9 cellular contexts compared by ENCODE assay signal in the genomic region with DNA sequence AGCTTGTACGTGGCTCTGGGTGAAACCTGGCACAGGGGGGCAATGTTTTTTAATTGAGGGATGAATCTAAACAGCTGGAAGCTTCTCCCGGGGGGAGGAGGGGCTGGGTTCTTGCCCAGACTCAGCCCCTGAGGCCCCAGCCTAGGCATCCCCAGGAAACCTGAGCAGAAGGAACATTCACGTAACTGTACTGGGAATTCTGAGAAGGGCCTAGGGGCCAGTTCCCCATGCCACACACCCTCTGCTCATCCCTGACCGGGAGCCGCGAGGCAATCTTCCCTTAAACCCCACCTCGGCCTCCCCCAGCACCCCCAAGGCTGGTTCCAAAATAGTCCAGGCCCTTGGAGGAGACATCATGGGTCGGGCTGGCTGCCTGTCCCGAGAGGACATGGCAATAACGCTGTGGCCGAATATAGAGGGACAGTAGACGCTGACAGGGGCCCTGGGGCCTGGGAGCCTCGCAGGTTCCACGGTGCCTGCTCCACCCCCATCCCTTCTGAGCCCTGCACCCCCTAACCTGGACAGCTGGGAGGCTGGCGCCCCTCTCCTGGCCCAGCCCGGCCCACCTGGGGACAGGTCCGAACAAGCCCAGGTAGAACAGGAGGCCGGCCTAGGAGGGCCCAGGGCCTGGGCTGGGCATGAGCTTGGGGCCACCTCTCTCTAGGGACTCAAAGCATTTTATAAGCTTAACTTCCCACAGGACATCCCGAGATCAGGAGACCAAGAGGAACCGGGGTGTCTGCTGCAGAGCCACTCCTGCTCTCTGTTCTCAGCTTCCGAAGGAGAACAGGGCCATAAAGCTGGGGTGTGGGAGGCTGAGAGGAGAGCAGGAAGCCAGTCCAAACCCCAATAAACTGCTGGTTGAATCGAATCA.
A peak's percentile ranks its signal among the peaks of the same experiment; 100 is the strongest.
DNase-seq lines count a peak whose midpoint lies in the region; ATAC-seq and TF ChIP-seq lines count a peak whose summit lies in the region.
"Had no signal": no experiment of that assay in that cellular context is flagged by ENCODE, and none has a peak within 500 bp of the region (broad histone marks: within the 10 kb centered on the region; RNA-seq: fewer than 3 reads in every experiment).

No MANE protein-coding gene starts in this region.

- peak overlapping the region; percentile 16 for H3K27ac Mint-ChIP-seq in Caco-2 (ENCODE audit: unreplicated experiment)
- H3K27ac Mint-ChIP-seq in activated CD8-positive, alpha-beta T cell treated with anti-CD3 and anti-CD28 coated beads, Interleukin-2, amount 10 ng/mL, durations not matched to agents 7 days and 5 days: no peak overlapping the region
- H3K27ac Mint-ChIP-seq: T-helper 1 cell treated with Interleukin-12 subunit alpha and Interleukin-12 subunit beta and Interleukin-4 antibody, amounts not matched to agents 30 μg/mL and 1 μg/mL, for 36 hours had no signal

- no peaks in the 10 kb centered on the region for H3K9me3 ChIP-seq in Caco-2
- no peaks in the 10 kb centered on the region for H3K9me3 ChIP-seq in SJCRH30 (replicated peaks)
- H3K9me3 ChIP-seq in cardiac muscle cell (ENCODE audit: low read depth): no peaks in the 10 kb centered on the region
- H3K9me3 ChIP-seq in psoas muscle: no peaks in the 10 kb centered on the region

- H3K27me3 Mint-ChIP-seq in Caco-2 (ENCODE audit: insufficient read depth, unreplicated experiment): no peaks in the 10 kb centered on the region
- no peaks in the 10 kb centered on the region for H3K27me3 Mint-ChIP-seq in activated CD8-positive, alpha-beta T cell treated with anti-CD3 and anti-CD28 coated beads, Interleukin-2, amount 10 ng/mL, durations not matched to agents 7 days and 5 days (ENCODE audit: low read depth)

- H3K4me3 ChIP-seq in Caco-2 (ENCODE audit: low read depth, low read length) (no peak overlapping the region), SJCRH30 (peak overlapping the region; percentile 25), cardiac muscle cell (no peak overlapping the region), psoas muscle (peak overlapping the region; percentile 48)

- DNase-seq in Caco-2 (peak in 1 of 2 experiments; percentile 46), SJCRH30 (peak; percentile 69 to 81), cardiac muscle cell (ENCODE audit: low read depth in 1 of 2, low spot score in 1 of 2) (no peak), psoas muscle (peak; percentile 47 to 65), HEK293T (ENCODE audit: extremely low spot score) (no peak), KG1 (lab: John Stamatoyannopoulos, UW) (no peak)
- DNase-seq in activated CD8-positive, alpha-beta T cell treated with anti-CD3 and anti-CD28 coated beads, Interleukin-2, amount 10 ng/mL, durations not matched to agents 7 days and 5 days: no peak

- POLR2A ChIA-PET in Caco-2 (lab: Charles Lee): interaction anchor here (0.8 to 2.8 kb wide), 5 partner anchors 18 to 97 kb away, joined by 3 to 42 read pairs (median 4); a partner anchor contains a TSS
- POLR2A ChIA-PET in HEK293T (lab: Yijun Ruan, JAX): interaction anchor here (1.0 to 6.1 kb wide), 6 partner anchors 18 to 97 kb away, joined by 3 to 93 read pairs (median 4); a partner anchor contains a TSS
- POLR2A ChIA-PET in activated CD8-positive, alpha-beta T cell treated with anti-CD3 and anti-CD28 coated beads, Interleukin-2, amount 10 ng/mL, durations not matched to agents 7 days and 5 days (lab: Charles Lee): interaction anchor here (1.1 to 13.9 kb wide), 2 partner anchors 84 to 97 kb away, joined by 4 to 163 read pairs; a partner anchor contains a TSS

- H3K4me1 ChIP-seq in Caco-2 (peaks cover 31% of the 10 kb centered on the region), SJCRH30 (peaks cover 57% of the 10 kb centered on the region), cardiac muscle cell (ENCODE audit: low read depth) (peaks cover 45% of the 10 kb centered on the region), psoas muscle (peaks cover 87% of the 10 kb centered on the region)

- 30 to 37% (median 30%) methylated on average over 22 of the region's 22 CpGs for WGBS in psoas muscle, 3 donors

- CTCF ChIA-PET in Caco-2 (lab: Charles Lee): interaction anchor here (0.7 to 3.7 kb wide), 21 partner anchors 7 to 166 kb away, joined by 3 to 84 read pairs (median 4); a partner anchor contains a TSS
- CTCF ChIA-PET in HEK293T (lab: Yijun Ruan, JAX): interaction anchor here (0.5 to 3.5 kb wide), 13 partner anchors 8 to 275 kb away, joined by 3 to 62 read pairs (median 3); a partner anchor contains a TSS
- CTCF ChIA-PET in activated CD8-positive, alpha-beta T cell treated with anti-CD3 and anti-CD28 coated beads, Interleukin-2, amount 10 ng/mL, durations not matched to agents 7 days and 5 days (lab: Charles Lee): interaction anchor here (0.8 to 15.6 kb wide), 9 partner anchors 8 to 97 kb away, joined by 3 to 351 read pairs (median 5); a partner anchor contains a TSS

- no TSS peak for BruUV-seq in Caco-2 (replicated peaks; lab: Mats Ljungman, UMichigan)

- H3K27me3 ChIP-seq in Caco-2 (replicated peaks; ENCODE audit: control insufficient read depth, insufficient read depth, low read length) (no peaks in the 10 kb centered on the region), SJCRH30 (no peaks in the 10 kb centered on the region), cardiac muscle cell (no peaks in the 10 kb centered on the region), psoas muscle (ENCODE audit: insufficient read depth in 3 of 3, low read length in 2 of 3) (no peaks in the 10 kb centered on the region)

- no peak overlapping the region for H3K4me3 Mint-ChIP-seq in Caco-2 (ENCODE audit: unreplicated experiment)
- H3K4me3 Mint-ChIP-seq in activated CD8-positive, alpha-beta T cell treated with anti-CD3 and anti-CD28 coated beads, Interleukin-2, amount 10 ng/mL, durations not matched to agents 7 days and 5 days: no peak overlapping the region
- H3K4me3 Mint-ChIP-seq: T-helper 1 cell treated with Interleukin-12 subunit alpha and Interleukin-12 subunit beta and Interleukin-4 antibody, amounts not matched to agents 30 μg/mL and 1 μg/mL, for 36 hours had no signal

- TF ChIP-seq CTCF in Caco-2 (IDR thresholded peaks at IDR 0.05; ENCODE audit: insufficient read depth in 1 of 2, low read depth in 1 of 2, low read length in 1 of 2, severe bottlenecking in 1 of 2, unreplicated experiment in 1 of 2): no peak
- TF ChIP-seq CTCF in cardiac muscle cell (IDR thresholded peaks at IDR 0.05; ENCODE audit: low read depth, low read length): no peak
- no peak for TF ChIP-seq CTCF in psoas muscle (IDR thresholded peaks at IDR 0.05)

- intact Hi-C loops in Caco-2 (cut with micrococcal nuclease; ENCODE audit: unreplicated experiment) (loop anchor here (1.0 to 2.0 kb wide), 5 partner anchors 44 to 166 kb away; no protein-coding TSS in a partner anchor), psoas muscle (cut with DNase I) (loop anchor here in 1 of 2 donors (2.0 kb wide), 1 partner anchor 97 kb away; no protein-coding TSS in a partner anchor)

- no peaks in the 10 kb centered on the region for H3K9me3 Mint-ChIP-seq in Caco-2 (ENCODE audit: unreplicated experiment)
- no peaks in the 10 kb centered on the region for H3K9me3 Mint-ChIP-seq in activated CD8-positive, alpha-beta T cell treated with anti-CD3 and anti-CD28 coated beads, Interleukin-2, amount 10 ng/mL, durations not matched to agents 7 days and 5 days (ENCODE audit: insufficient read depth)
- H3K9me3 Mint-ChIP-seq: T-helper 1 cell treated with Interleukin-12 subunit alpha and Interleukin-12 subunit beta and Interleukin-4 antibody, amounts not matched to agents 30 μg/mL and 1 μg/mL, for 36 hours had no signal

- peak overlapping the region; percentile 81 for H3K27ac ChIP-seq in SJCRH30
- H3K27ac ChIP-seq in cardiac muscle cell: peak overlapping the region; percentile 52
- H3K27ac ChIP-seq in psoas muscle: peak overlapping the region; percentile 98

- H3K36me3 ChIP-seq in Caco-2 (ENCODE audit: control insufficient read depth, insufficient read depth, low read length) (no peaks in the 10 kb centered on the region), SJCRH30 (no peaks in the 10 kb centered on the region), cardiac muscle cell (no peaks in the 10 kb centered on the region), psoas muscle (ENCODE audit: insufficient read depth in 1 of 2, low read depth in 1 of 2) (no peaks in the 10 kb centered on the region)

- peaks cover 23% of the 10 kb centered on the region for H3K4me1 Mint-ChIP-seq in Caco-2 (ENCODE audit: low read depth, unreplicated experiment)
- H3K4me1 Mint-ChIP-seq in activated CD8-positive, alpha-beta T cell treated with anti-CD3 and anti-CD28 coated beads, Interleukin-2, amount 10 ng/mL, durations not matched to agents 7 days and 5 days (ENCODE audit: low read depth): peaks cover 51% of the 10 kb centered on the region

- H3K36me3 Mint-ChIP-seq in Caco-2 (ENCODE audit: insufficient read depth, unreplicated experiment): peaks cover 3% of the 10 kb centered on the region
- no peaks in the 10 kb centered on the region for H3K36me3 Mint-ChIP-seq in activated CD8-positive, alpha-beta T cell treated with anti-CD3 and anti-CD28 coated beads, Interleukin-2, amount 10 ng/mL, durations not matched to agents 7 days and 5 days (ENCODE audit: low read depth)

- ATAC-seq in psoas muscle: peak in 3 of 4 donors; percentile 11 to 29 (median 26)
- ATAC-seq in activated CD8-positive, alpha-beta T cell treated with anti-CD3 and anti-CD28 coated beads, Interleukin-2, amount 10 ng/mL, durations not matched to agents 7 days and 5 days: no peak
- ATAC-seq in GM19395 (IDR thresholded peaks at IDR 0.05; ENCODE audit: unreplicated experiment): no peak

TF ChIP-seq in HEK293T, 16 proteins besides CTCF, POLR2A, EP300 and RAD21:
- TF ChIP-seq, protein P1, sequence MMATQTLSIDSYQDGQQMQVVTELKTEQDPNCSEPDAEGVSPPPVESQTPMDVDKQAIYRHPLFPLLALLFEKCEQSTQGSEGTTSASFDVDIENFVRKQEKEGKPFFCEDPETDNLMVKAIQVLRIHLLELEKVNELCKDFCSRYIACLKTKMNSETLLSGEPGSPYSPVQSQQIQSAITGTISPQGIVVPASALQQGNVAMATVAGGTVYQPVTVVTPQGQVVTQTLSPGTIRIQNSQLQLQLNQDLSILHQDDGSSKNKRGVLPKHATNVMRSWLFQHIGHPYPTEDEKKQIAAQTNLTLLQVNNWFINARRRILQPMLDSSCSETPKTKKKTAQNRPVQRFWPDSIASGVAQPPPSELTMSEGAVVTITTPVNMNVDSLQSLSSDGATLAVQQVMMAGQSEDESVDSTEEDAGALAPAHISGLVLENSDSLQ (IDR thresholded peaks at IDR 0.05): no peak
- no peak for TF ChIP-seq ELF4 (IDR thresholded peaks at IDR 0.05)

Comparison
In these comparisons a context has a peak if more than half of its experiments do, and no peak if none do; other contexts are left out.
1. DNase-seq: peak in SJCRH30 (2 of 2) and psoas muscle (2 of 2); none in cardiac muscle cell (0 of 2), HEK293T (single experiment), KG1 (single experiment) and activated CD8-positive, alpha-beta T cell treated with anti-CD3 and anti-CD28 coated beads, Interleukin-2, amount 10 ng/mL, durations not matched to agents 7 days and 5 days (single experiment).
2. H3K4me3 ChIP-seq: peak in SJCRH30 (single experiment) and psoas muscle (single experiment); none in Caco-2 (single experiment) and cardiac muscle cell (single experiment).
3. ATAC-seq: peak in psoas muscle (3 of 4); none in activated CD8-positive, alpha-beta T cell treated with anti-CD3 and anti-CD28 coated beads, Interleukin-2, amount 10 ng/mL, durations not matched to agents 7 days and 5 days (single experiment) and GM19395 (single experiment).
4. Peak in every context shown above with its lines, with median percentiles within 50 percentile points of each other: H3K27ac ChIP-seq.